10 cellular contexts compared by ENCODE assay signal in the genomic region with DNA sequence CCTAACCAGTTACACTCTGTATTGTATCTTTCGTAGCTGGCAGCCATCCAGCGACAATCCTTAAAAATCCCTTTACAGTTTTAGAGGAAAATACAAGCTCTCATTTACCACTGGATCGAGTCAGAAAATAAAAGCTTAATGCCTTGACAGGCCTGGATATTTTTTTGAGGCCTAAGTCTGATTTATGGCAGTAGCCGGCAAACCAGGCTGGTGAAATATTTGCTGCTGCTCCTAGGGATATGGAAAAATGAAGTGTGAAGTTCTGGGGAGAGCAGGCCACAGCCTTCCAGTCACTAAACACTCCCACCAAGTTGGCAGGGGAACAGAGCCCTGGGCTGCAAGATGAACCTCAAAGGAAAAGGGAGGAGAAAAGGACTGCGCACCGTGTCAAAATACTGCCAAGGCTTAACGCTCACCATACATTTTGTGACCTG.
DNase-seq lines count a peak whose midpoint lies in the region; ATAC-seq and TF ChIP-seq lines count a peak whose summit lies in the region.
"Had no signal": no experiment of that assay in that cellular context is flagged by ENCODE, and none has a peak within 500 bp of the region (broad histone marks: within the 10 kb centered on the region; RNA-seq: fewer than 3 reads in every experiment).

No MANE protein-coding gene starts in this region.

- peak overlapping the region; percentile 92 for H3K27ac Mint-ChIP-seq in activated T-cell treated with anti-CD3 and anti-CD28 coated beads, Interleukin-2, amount 50 U/mL, for 72 hours
- H3K27ac Mint-ChIP-seq: immature natural killer cell had no signal

- H3K9me3 Mint-ChIP-seq in activated T-cell treated with anti-CD3 and anti-CD28 coated beads, Interleukin-2, amount 50 U/mL, for 72 hours: no peaks in the 10 kb centered on the region
- H3K9me3 Mint-ChIP-seq: activated T-cell treated with anti-CD3 and anti-CD28 coated beads, Interleukin-2, amount 50 U/mL, for 4 hours; immature natural killer cell had no signal

- H3K36me3 Mint-ChIP-seq in activated T-cell treated with anti-CD3 and anti-CD28 coated beads, Interleukin-2, amount 50 U/mL, for 72 hours (ENCODE audit: insufficient read depth in 2 of 2): no peaks in the 10 kb centered on the region

- H3K9me3 ChIP-seq in adipocyte (ENCODE audit: control insufficient read depth, low read length) (no peaks in the 10 kb centered on the region), left lung (no peaks in the 10 kb centered on the region), uterus (no peaks in the 10 kb centered on the region), adrenal gland (replicated peaks in 1 of 3) (no peaks in the 10 kb centered on the region)

- H3K4me1 Mint-ChIP-seq in activated T-cell treated with anti-CD3 and anti-CD28 coated beads, Interleukin-2, amount 50 U/mL, for 72 hours (ENCODE audit: low read depth): peaks cover 96% of the 10 kb centered on the region

- H3K4me3 ChIP-seq in adipocyte (ENCODE audit: low read length) (no peak overlapping the region), left lung (no peak overlapping the region), uterus (no peak overlapping the region), adrenal gland (no peak overlapping the region)

- H3K9ac ChIP-seq in adipocyte (ENCODE audit: low read length): peak overlapping the region; percentile 27

- no peak for ATAC-seq in activated T-cell treated with anti-CD3 and anti-CD28 coated beads, Interleukin-2, amount 50 U/mL, for 72 hours (replicated peaks in 1 of 2)
- ATAC-seq in left lung (peak; percentile 59), HG02571 (IDR thresholded peaks at IDR 0.05; ENCODE audit: unreplicated experiment) (no peak)

- TF ChIP-seq CTCF in left lung (IDR thresholded peaks at IDR 0.05) (no peak), uterus (IDR thresholded peaks at IDR 0.05) (no peak), adrenal gland (IDR thresholded peaks at IDR 0.05) (no peak)

- H3K27me3 Mint-ChIP-seq in activated T-cell treated with anti-CD3 and anti-CD28 coated beads, Interleukin-2, amount 50 U/mL, for 72 hours (ENCODE audit: low read depth): no peaks in the 10 kb centered on the region

- intact Hi-C loops in left lung (cut with DNase I): no loop called here
- intact Hi-C loops in uterus (cut with DNase I; ENCODE audit: low total_unique reads): no loop called here
- intact Hi-C loops in adrenal gland (cut with DNase I): no loop called here

- peak overlapping the region; percentile 31 to 83 for H3K4me3 Mint-ChIP-seq in activated T-cell treated with anti-CD3 and anti-CD28 coated beads, Interleukin-2, amount 50 U/mL, for 72 hours
- H3K4me3 Mint-ChIP-seq: activated T-cell treated with anti-CD3 and anti-CD28 coated beads, Interleukin-2, amount 50 U/mL, for 4 hours; immature natural killer cell had no signal

- 66 to 73% (median 69%) methylated on average over 7 of the region's 7 CpGs for WGBS in adrenal gland, 4 donors

- H3K36me3 ChIP-seq in adipocyte (ENCODE audit: control insufficient read depth, insufficient read depth, low read length, severe bottlenecking) (no peaks in the 10 kb centered on the region), left lung (no peaks in the 10 kb centered on the region), uterus (no peaks in the 10 kb centered on the region), adrenal gland (replicated peaks in 1 of 2) (no peaks in the 10 kb centered on the region)

- DNase-seq in activated T-cell treated with anti-CD3 and anti-CD28 coated beads, Interleukin-2, amount 50 U/mL, for 72 hours: no peak
- DNase-seq in activated T-cell treated with anti-CD3 and anti-CD28 coated beads, Interleukin-2, amount 50 U/mL, for 48 hours: no peak
- peak; percentile 8 for DNase-seq in adipocyte (ENCODE audit: low read depth)
- DNase-seq in left lung: peak in 1 of 2 donors; percentile 55
- DNase-seq in uterus: peak; percentile 42 to 53
- DNase-seq in adrenal gland: no peak
- no peak for DNase-seq in NCI-H1436 (lab: John Stamatoyannopoulos, UW)
- DNase-seq: activated T-cell treated with anti-CD3 and anti-CD28 coated beads, Interleukin-2, amount 50 U/mL, for 4 hours; immature natural killer cell had no signal

- TF ChIP-seq POLR2A in uterus (IDR thresholded peaks at IDR 0.05): no peak
- TF ChIP-seq POLR2A in adrenal gland (IDR thresholded peaks at IDR 0.05): no peak

- H3K27me3 ChIP-seq in adipocyte (replicated peaks; ENCODE audit: control insufficient read depth, insufficient read depth, low read length) (no peaks in the 10 kb centered on the region), left lung (peaks cover 0 to 5% of the 10 kb centered on the region in 2 donors), uterus (no peaks in the 10 kb centered on the region), adrenal gland (no peaks in the 10 kb centered on the region)

- H3K4me1 ChIP-seq in adipocyte (ENCODE audit: control insufficient read depth, insufficient read depth, low read length) (peaks cover 12% of the 10 kb centered on the region), left lung (no peaks in the 10 kb centered on the region), uterus (peaks cover 0 to 6% of the 10 kb centered on the region in 2 donors), adrenal gland (replicated peaks in 1 of 2) (no peaks in the 10 kb centered on the region)

- H3K27ac ChIP-seq in left lung (no peak overlapping the region), uterus (peak overlapping the region; percentile 45 to 55), adrenal gland (peak overlapping the region in 2 of 5 donors; percentile 3 to 20)

Comparison
In these comparisons a context has a peak if more than half of its experiments do, and no peak if none do; other contexts are left out.
1. DNase-seq: peak in adipocyte (single experiment) and uterus (2 of 2); none in activated T-cell treated with anti-CD3 and anti-CD28 coated beads, Interleukin-2, amount 50 U/mL, for 72 hours (0 of 2), activated T-cell treated with anti-CD3 and anti-CD28 coated beads, Interleukin-2, amount 50 U/mL, for 48 hours (0 of 2), adrenal gland (0 of 7) and NCI-H1436 (single experiment).
2. H3K27ac ChIP-seq: peak in uterus (2 of 2); none in left lung (0 of 2).